In genomic region chr1:55204997-55205396, GRCh38 we compare ENCODE assay signal across 9 cellular contexts. TPM values are rescaled to one million over a fixed set of nuclear protein-coding genes. Genes with fewer than 3 reads are reported as not detected.
DNase-seq lines count a peak whose midpoint lies in the region; ATAC-seq, FAIRE-seq and TF ChIP-seq lines count a peak whose summit lies in the region.
"Had no signal": no experiment of that assay in that cellular context is flagged by ENCODE, and none has a peak within 500 bp of the region (broad histone marks: within the 10 kb centered on the region; RNA-seq: fewer than 3 reads in every experiment).

No MANE protein-coding gene starts in this region.

- ATAC-seq in GM18505 (IDR thresholded peaks at IDR 0.05; ENCODE audit: unreplicated experiment) (peak; percentile 60), GM21526 (IDR thresholded peaks at IDR 0.05; ENCODE audit: low FRiP score, unreplicated experiment) (peak; percentile 84), HG03520 (IDR thresholded peaks at IDR 0.05; ENCODE audit: unreplicated experiment) (peak; percentile 75)

- WGBS in stomach, 5 donors = 47 to 65% (median 56%) methylated on average over 1 of the region's 1 CpG

- H3K36me3 ChIP-seq in keratinocyte (ENCODE audit: control insufficient read depth in 2 of 2, extremely low read depth in 1 of 2, insufficient read depth in 2 of 2, low read length in 2 of 2) (no peaks in the 10 kb centered on the region), WERI-Rb-1 (no peaks in the 10 kb centered on the region; the same call in 1 of the 2 replicates), stomach (no peaks in the 10 kb centered on the region)

- no peaks in the 10 kb centered on the region for H3K27me3 ChIP-seq in keratinocyte (ENCODE audit: control insufficient read depth, extremely low read depth, insufficient read depth, low read length)
- H3K27me3 ChIP-seq in WERI-Rb-1 (ENCODE audit: insufficient read depth, low read depth, severe bottlenecking) = no peaks in the 10 kb centered on the region
- no peaks in the 10 kb centered on the region for H3K27me3 ChIP-seq in stomach
- H3K27me3 ChIP-seq: hepatocyte had no signal

- H4K20me1 ChIP-seq in keratinocyte (ENCODE audit: control insufficient read depth, extremely low read depth, insufficient read depth, low read length) = no peaks in the 10 kb centered on the region

- no peak overlapping the region for H3K4me3 ChIP-seq in keratinocyte (ENCODE audit: control insufficient read depth in 2 of 3, extremely low read depth in 1 of 3, insufficient read depth in 2 of 3, low read depth in 1 of 3, low read length in 3 of 3)
- H3K4me3 ChIP-seq in WERI-Rb-1 (ENCODE audit: low read depth, low read length) = no peak overlapping the region
- no peak overlapping the region for H3K4me3 ChIP-seq in stomach
- H3K4me3 ChIP-seq: hepatocyte had no signal

- peak; percentile 5 for FAIRE-seq in keratinocyte (lab: Jason Lieb, UNC)

- TF ChIP-seq EP300 in stomach (IDR thresholded peaks at IDR 0.05) = no peak

- H3K4me1 ChIP-seq in keratinocyte (ENCODE audit: control insufficient read depth, extremely low read depth, insufficient read depth, low read length) = no peaks in the 10 kb centered on the region
- peaks cover 5 to 83% (median 37%) of the 10 kb centered on the region in 4 donors for H3K4me1 ChIP-seq in stomach

- H3K27ac ChIP-seq in keratinocyte (ENCODE audit: control insufficient read depth, insufficient read depth, low read length) (no peak overlapping the region), WERI-Rb-1 (no peak overlapping the region), stomach (no peak overlapping the region)
- H3K27ac ChIP-seq: hepatocyte had no signal

- dilution Hi-C loops in keratinocyte (cut with MboI; ENCODE audit: extremely low pct_ligation_motif_present, low sequenced_read_pairs) = no loop called here

- H3K9me3 ChIP-seq in keratinocyte (ENCODE audit: control insufficient read depth, low read depth, low read length) (no peaks in the 10 kb centered on the region), WERI-Rb-1 (ENCODE audit: severe bottlenecking) (no peaks in the 10 kb centered on the region), stomach (no peaks in the 10 kb centered on the region)

- H2AFZ ChIP-seq in keratinocyte (ENCODE audit: control insufficient read depth, low read length) = no peak overlapping the region
- H2AFZ ChIP-seq: hepatocyte had no signal

- DNase-seq in keratinocyte (ENCODE audit: low read depth, low spot score) (no peak), cerebellar nuclear complex (lab: John Stamatoyannopoulos, UW) (no peak), WERI-Rb-1 (no peak), stomach (no peak), AG20443 (ENCODE audit: low spot score) (no peak)

- H3K9ac ChIP-seq in keratinocyte (ENCODE audit: control insufficient read depth, extremely low read depth, insufficient read depth, low read length) = no peak overlapping the region

- intact Hi-C loops in stomach (cut with DNase I; ENCODE audit: low total_unique reads) = no loop called here

- no peak overlapping the region for H3K4me2 ChIP-seq in keratinocyte (ENCODE audit: control insufficient read depth, extremely low read depth, insufficient read depth, low read depth, low read length)
- H3K4me2 ChIP-seq: hepatocyte had no signal

- no peaks in the 10 kb centered on the region for H3K9me1 ChIP-seq in keratinocyte (ENCODE audit: control insufficient read depth, extremely low read depth, insufficient read depth, low read length)

- TF ChIP-seq CTCF in keratinocyte (optimal IDR thresholded peaks at IDR 0.05 in 1 of 3, IDR thresholded peaks at IDR 0.05 in 1 of 3, conservative IDR thresholded peaks at IDR 0.05 in 1 of 3; ENCODE audit: extremely low read depth in 1 of 3, insufficient read depth in 2 of 3, low read length in 3 of 3) (no peak), WERI-Rb-1 (IDR thresholded peaks at IDR 0.05; ENCODE audit: low read depth, low read length) (no peak), stomach (IDR thresholded peaks at IDR 0.05) (no peak)

- peaks cover 86% of the 10 kb centered on the region for H3K79me2 ChIP-seq in keratinocyte (ENCODE audit: control insufficient read depth, insufficient read depth, low read length)

- TF ChIP-seq POLR2A in GM18505 (IDR thresholded peaks at IDR 0.05; ENCODE audit: borderline replicate concordance, extremely low read depth, insufficient read depth, insufficient read length) = no peak
- no peak for TF ChIP-seq POLR2A in stomach (IDR thresholded peaks at IDR 0.05)

RNA-seq across cellular contexts. Expression of gene USP24, which starts 10.2 kb away (rescaled TPM):
- 15.4 to 22.5 TPM (median 17.1 TPM) in 3 replicates for polyA plus RNA-seq in keratinocyte
- polyA plus RNA-seq in keratinocyte (2011; ENCODE audit: low read depth) = 31.4 TPM
- 9.1 and 13.9 TPM in 2 replicates for polyA plus RNA-seq in keratinocyte (2011; cell fraction: cytosol; rRNA removed)
- 37.3 and 37.6 TPM in 2 replicates for polyA plus RNA-seq in keratinocyte (2011; cell fraction: nucleus; rRNA removed)
- 11.7 and 22.3 TPM in 2 replicates for polyA plus RNA-seq in keratinocyte (2012; ENCODE audit: low replicate concordance)
- 14.9 to 74.8 TPM (median 41.3 TPM) in 3 replicates for polyA minus RNA-seq in keratinocyte
- polyA minus RNA-seq in keratinocyte (2011; cell fraction: cytosol; rRNA and poly(A)+ RNA removed) = 16.3 TPM
- 52.0 and 98.7 TPM in 2 replicates for polyA minus RNA-seq in keratinocyte (2011; cell fraction: nucleus; rRNA and poly(A)+ RNA removed)
- total RNA-seq in stomach = 100 to 1,000 TPM in 1 of 5 donors, 10 to 100 TPM in 4; 15.9 to 114 (median 40.6) TPM
- polyA plus RNA-seq in stomach = 1 to 10 TPM; 5.5 to 7.1 (median 6.0) TPM
